ENCODE assay signal across 1 cellular context in the genomic region with DNA sequence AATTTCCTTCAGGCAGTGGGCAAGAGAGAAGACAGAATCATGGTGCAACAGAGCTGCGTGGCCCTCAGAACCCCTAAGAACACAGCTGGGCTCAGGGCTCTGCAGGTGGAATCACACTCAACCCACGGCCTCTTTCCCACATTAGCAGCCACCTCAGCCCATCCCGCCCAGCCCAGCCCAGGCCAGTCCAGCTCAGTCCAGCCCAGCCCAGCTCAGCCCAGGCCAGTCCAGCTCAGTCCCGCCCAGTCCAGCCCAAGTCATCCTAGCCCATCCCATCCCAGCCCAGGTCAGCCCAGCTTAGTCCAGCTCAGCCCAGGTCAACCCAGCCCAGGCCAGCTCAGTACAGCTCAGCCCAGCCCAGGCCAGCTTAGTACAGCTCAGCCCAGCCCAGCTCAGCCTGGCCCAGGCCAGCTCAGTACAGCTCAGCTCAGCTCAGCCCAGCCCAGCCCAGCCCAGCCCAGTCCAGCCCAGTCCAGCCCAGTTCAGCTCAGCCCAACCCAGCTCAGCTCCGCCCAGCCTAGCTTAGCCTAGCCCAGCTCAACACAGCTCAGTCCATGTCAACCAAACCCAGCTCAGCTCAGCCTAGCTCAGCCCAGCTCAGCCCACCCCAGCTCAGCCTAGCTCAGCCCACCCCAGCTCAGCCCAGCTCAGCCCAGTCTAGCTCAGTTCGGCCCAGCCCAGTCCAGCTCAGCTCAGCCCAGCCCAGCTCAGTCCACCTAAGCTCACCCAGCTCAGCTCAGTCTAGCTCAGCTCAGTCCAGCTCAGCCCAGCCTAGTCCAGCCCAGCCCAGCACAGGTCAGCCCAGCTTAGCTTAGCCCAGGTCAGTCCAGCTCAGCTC.
TF ChIP-seq lines count a peak whose summit lies in the region.

No MANE protein-coding gene starts in this region.

TF ChIP-seq in GM23338, 12 proteins besides CTCF, POLR2A, EP300 and RAD21:
- TF ChIP-seq, protein P1, sequence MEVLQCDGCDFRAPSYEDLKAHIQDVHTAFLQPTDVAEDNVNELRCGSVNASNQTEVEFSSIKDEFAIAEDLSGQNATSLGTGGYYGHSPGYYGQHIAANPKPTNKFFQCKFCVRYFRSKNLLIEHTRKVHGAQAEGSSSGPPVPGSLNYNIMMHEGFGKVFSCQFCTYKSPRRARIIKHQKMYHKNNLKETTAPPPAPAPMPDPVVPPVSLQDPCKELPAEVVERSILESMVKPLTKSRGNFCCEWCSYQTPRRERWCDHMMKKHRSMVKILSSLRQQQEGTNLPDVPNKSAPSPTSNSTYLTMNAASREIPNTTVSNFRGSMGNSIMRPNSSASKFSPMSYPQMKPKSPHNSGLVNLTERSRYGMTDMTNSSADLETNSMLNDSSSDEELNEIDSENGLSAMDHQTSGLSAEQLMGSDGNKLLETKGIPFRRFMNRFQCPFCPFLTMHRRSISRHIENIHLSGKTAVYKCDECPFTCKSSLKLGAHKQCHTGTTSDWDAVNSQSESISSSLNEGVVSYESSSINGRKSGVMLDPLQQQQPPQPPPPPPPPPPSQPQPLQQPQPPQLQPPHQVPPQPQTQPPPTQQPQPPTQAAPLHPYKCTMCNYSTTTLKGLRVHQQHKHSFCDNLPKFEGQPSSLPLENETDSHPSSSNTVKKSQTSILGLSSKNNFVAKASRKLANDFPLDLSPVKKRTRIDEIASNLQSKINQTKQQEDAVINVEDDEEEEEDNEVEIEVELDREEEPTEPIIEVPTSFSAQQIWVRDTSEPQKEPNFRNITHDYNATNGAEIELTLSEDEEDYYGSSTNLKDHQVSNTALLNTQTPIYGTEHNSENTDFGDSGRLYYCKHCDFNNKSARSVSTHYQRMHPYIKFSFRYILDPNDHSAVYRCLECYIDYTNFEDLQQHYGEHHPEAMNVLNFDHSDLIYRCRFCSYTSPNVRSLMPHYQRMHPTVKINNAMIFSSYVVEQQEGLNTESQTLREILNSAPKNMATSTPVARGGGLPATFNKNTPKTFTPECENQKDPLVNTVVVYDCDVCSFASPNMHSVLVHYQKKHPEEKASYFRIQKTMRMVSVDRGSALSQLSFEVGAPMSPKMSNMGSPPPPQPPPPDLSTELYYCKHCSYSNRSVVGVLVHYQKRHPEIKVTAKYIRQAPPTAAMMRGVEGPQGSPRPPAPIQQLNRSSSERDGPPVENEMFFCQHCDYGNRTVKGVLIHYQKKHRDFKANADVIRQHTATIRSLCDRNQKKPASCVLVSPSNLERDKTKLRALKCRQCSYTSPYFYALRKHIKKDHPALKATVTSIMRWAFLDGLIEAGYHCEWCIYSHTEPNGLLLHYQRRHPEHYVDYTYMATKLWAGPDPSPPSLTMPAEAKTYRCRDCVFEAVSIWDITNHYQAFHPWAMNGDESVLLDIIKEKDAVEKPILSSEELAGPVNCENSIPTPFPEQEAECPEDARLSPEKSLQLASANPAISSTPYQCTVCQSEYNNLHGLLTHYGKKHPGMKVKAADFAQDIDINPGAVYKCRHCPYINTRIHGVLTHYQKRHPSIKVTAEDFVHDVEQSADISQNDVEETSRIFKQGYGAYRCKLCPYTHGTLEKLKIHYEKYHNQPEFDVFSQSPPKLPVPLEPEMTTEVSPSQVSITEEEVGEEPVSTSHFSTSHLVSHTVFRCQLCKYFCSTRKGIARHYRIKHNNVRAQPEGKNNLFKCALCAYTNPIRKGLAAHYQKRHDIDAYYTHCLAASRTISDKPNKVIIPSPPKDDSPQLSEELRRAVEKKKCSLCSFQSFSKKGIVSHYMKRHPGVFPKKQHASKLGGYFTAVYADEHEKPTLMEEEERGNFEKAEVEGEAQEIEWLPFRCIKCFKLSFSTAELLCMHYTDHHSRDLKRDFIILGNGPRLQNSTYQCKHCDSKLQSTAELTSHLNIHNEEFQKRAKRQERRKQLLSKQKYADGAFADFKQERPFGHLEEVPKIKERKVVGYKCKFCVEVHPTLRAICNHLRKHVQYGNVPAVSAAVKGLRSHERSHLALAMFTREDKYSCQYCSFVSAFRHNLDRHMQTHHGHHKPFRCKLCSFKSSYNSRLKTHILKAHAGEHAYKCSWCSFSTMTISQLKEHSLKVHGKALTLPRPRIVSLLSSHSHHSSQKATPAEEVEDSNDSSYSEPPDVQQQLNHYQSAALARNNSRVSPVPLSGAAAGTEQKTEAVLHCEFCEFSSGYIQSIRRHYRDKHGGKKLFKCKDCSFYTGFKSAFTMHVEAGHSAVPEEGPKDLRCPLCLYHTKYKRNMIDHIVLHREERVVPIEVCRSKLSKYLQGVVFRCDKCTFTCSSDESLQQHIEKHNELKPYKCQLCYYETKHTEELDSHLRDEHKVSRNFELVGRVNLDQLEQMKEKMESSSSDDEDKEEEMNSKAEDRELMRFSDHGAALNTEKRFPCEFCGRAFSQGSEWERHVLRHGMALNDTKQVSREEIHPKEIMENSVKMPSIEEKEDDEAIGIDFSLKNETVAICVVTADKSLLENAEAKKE (CRISPR knock-in tag; IDR thresholded peaks at IDR 0.05), result no peak
- TF ChIP-seq JUNB (IDR thresholded peaks at IDR 0.05; ENCODE audit: unreplicated experiment) (no peak), CREB1 (CRISPR knock-in tag; IDR thresholded peaks at IDR 0.05; ENCODE audit: low read depth) (no peak), POLR2AphosphoS5 (IDR thresholded peaks at IDR 0.05; ENCODE audit: low read depth) (no peak), ZNF114 (CRISPR knock-in tag; IDR thresholded peaks at IDR 0.05) (no peak), ZNF331 (CRISPR knock-in tag; IDR thresholded peaks at IDR 0.05; ENCODE audit: low read depth) (no peak), EZH2 (IDR thresholded peaks at IDR 0.05; ENCODE audit: low read depth, unreplicated experiment) (no peak), EZH2phosphoT487 (IDR thresholded peaks at IDR 0.05; ENCODE audit: unreplicated experiment) (no peak), NANOG (IDR thresholded peaks at IDR 0.05; ENCODE audit: borderline replicate concordance) (no peak), STAT1 (IDR thresholded peaks at IDR 0.05; ENCODE audit: unreplicated experiment) (no peak)
- TF ChIP-seq, protein P2, sequence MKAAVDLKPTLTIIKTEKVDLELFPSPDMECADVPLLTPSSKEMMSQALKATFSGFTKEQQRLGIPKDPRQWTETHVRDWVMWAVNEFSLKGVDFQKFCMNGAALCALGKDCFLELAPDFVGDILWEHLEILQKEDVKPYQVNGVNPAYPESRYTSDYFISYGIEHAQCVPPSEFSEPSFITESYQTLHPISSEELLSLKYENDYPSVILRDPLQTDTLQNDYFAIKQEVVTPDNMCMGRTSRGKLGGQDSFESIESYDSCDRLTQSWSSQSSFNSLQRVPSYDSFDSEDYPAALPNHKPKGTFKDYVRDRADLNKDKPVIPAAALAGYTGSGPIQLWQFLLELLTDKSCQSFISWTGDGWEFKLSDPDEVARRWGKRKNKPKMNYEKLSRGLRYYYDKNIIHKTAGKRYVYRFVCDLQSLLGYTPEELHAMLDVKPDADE (IDR thresholded peaks at IDR 0.05), result no peak
- TF ChIP-seq, protein P3, sequence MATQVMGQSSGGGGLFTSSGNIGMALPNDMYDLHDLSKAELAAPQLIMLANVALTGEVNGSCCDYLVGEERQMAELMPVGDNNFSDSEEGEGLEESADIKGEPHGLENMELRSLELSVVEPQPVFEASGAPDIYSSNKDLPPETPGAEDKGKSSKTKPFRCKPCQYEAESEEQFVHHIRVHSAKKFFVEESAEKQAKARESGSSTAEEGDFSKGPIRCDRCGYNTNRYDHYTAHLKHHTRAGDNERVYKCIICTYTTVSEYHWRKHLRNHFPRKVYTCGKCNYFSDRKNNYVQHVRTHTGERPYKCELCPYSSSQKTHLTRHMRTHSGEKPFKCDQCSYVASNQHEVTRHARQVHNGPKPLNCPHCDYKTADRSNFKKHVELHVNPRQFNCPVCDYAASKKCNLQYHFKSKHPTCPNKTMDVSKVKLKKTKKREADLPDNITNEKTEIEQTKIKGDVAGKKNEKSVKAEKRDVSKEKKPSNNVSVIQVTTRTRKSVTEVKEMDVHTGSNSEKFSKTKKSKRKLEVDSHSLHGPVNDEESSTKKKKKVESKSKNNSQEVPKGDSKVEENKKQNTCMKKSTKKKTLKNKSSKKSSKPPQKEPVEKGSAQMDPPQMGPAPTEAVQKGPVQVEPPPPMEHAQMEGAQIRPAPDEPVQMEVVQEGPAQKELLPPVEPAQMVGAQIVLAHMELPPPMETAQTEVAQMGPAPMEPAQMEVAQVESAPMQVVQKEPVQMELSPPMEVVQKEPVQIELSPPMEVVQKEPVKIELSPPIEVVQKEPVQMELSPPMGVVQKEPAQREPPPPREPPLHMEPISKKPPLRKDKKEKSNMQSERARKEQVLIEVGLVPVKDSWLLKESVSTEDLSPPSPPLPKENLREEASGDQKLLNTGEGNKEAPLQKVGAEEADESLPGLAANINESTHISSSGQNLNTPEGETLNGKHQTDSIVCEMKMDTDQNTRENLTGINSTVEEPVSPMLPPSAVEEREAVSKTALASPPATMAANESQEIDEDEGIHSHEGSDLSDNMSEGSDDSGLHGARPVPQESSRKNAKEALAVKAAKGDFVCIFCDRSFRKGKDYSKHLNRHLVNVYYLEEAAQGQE (IDR thresholded peaks at IDR 0.05; ENCODE audit: unreplicated experiment), result no peak
TF ChIP-seq in GM23338: peak in this region for 0.
